Comparison of ENCODE assay signal across 1 cellular context in the genomic region with DNA sequence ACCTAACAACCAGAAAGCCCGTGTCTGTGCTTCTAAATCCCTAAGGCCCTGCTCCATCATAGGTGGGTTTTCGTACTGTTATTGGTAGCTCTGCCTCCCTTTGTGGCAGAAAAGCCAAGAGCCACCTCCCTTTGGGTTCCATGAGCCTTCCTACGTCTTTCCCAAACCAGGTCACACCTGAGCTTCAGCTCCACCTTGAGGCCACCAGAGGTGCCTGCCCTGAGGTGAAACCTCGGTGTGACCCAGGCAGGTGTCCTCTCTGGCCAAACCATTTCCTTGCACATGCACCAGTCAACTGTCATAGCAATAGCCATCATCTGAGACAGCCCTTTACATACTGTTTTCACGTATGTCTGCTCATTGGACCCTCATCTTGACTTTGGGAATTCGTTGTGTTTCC.
A peak's percentile ranks its signal among the peaks of the same experiment; 100 is the strongest.
TF ChIP-seq lines count a peak whose summit lies in the region.

No MANE protein-coding gene starts in this region.

TF ChIP-seq in HepG2, 621 proteins besides CTCF, POLR2A, EP300 and RAD21 (continued from another document):
- TF ChIP-seq CSRNP1 (CRISPR knock-in tag; IDR thresholded peaks at IDR 0.05): no peak
- peak; percentile 51 for TF ChIP-seq STAG1 (CRISPR knock-in tag; IDR thresholded peaks at IDR 0.05)
- no peak for TF ChIP-seq ZNF441 (CRISPR knock-in tag; IDR thresholded peaks at IDR 0.05; ENCODE audit: borderline replicate concordance)
